ENCODE assay signal across 16 cellular contexts in genomic region chr14:98350213-98350612, GRCh38.
DNase-seq lines count a peak whose midpoint lies in the region; ATAC-seq, FAIRE-seq and TF ChIP-seq lines count a peak whose summit lies in the region.
"Had no signal": no experiment of that assay in that cellular context is flagged by ENCODE, and none has a peak within 500 bp of the region (broad histone marks: within the 10 kb centered on the region; RNA-seq: fewer than 3 reads in every experiment).

No MANE protein-coding gene starts in this region.

- peaks cover 0 to 10% of the 10 kb centered on the region in 2 donors for H3K36me3 Mint-ChIP-seq in activated naive CD4-positive, alpha-beta T cell treated with anti-CD3 and anti-CD28 coated beads, Interleukin-2, amount 50 U/mL, for 72 hours

- TF ChIP-seq EP300 in H1 (IDR thresholded peaks at IDR 0.05; ENCODE audit: borderline replicate concordance in 1 of 2, low read depth in 2 of 2, low read length in 2 of 2) = no peak

- no peaks in the 10 kb centered on the region for H3K23me2 ChIP-seq in H1 (ENCODE audit: low read depth, low read length)

- H2BK20ac ChIP-seq in H1 (ENCODE audit: low read length) = no peak overlapping the region

- H2AK5ac ChIP-seq in H1 (ENCODE audit: low read depth, low read length) = no peak overlapping the region

- no peaks in the 10 kb centered on the region for H3K36me3 ChIP-seq in H1 (ENCODE audit: control insufficient read depth in 2 of 4, insufficient read depth in 4 of 4, low read length in 3 of 4)
- H3K36me3 ChIP-seq: BLaER1, HAP-1 had no signal

- H3K23ac ChIP-seq in H1 (ENCODE audit: insufficient read length) = no peak overlapping the region

- no peak for TF ChIP-seq POLR2A in H1 (IDR thresholded peaks at IDR 0.05; ENCODE audit: control extremely low read depth in 1 of 2, low read depth in 2 of 2, low read length in 2 of 2)

- H3K4me2 ChIP-seq in H1 (ENCODE audit: insufficient read depth in 1 of 2, low read depth in 2 of 2, low read length in 2 of 2) = no peak overlapping the region
- H3K4me2 ChIP-seq: BLaER1 had no signal

- TF ChIP-seq CTCF in H1 (IDR thresholded peaks at IDR 0.05; ENCODE audit: control extremely low read depth in 1 of 3, insufficient read depth in 1 of 3, low read depth in 1 of 3, low read length in 3 of 3) (no peak), foreskin keratinocyte (conservative IDR thresholded peaks at IDR 0.05) (no peak)

- peak overlapping the region; percentile 87; the same call in 1 of the 2 replicates for H2AFZ ChIP-seq in H1 (ENCODE audit: low read length)

- no peak overlapping the region for H2BK12ac ChIP-seq in H1 (ENCODE audit: low read depth, low read length)

- CTCF ChIA-PET in H1 (lab: Charles Lee; ENCODE audit: partially characterized antibody) = interaction anchor here (0.6 to 1.3 kb wide), 4 partner anchors 10 to 363 kb away, joined by 3 to 5 read pairs (median 4); no protein-coding TSS in a partner anchor

- no peak overlapping the region for H3K18ac ChIP-seq in H1 (ENCODE audit: extremely low read depth, low read length)

- H3K79me2 ChIP-seq in H1 (ENCODE audit: control insufficient read depth in 1 of 2, insufficient read depth in 2 of 2, low read length in 2 of 2) = no peaks in the 10 kb centered on the region

- H3K4me3 ChIP-seq in H1 (ENCODE audit: extremely low read depth in 1 of 4, insufficient read depth in 2 of 4, low read depth in 3 of 4, low read length in 4 of 4) = no peak overlapping the region
- H3K4me3 ChIP-seq: BLaER1, HAP-1 had no signal

- peak in 1 of 2 donors; percentile 24 for ATAC-seq in activated naive CD4-positive, alpha-beta T cell treated with anti-CD3 and anti-CD28 coated beads, Interleukin-2, amount 50 U/mL, for 72 hours
- peak; percentile 62 for ATAC-seq in foreskin keratinocyte
- ATAC-seq in GM19463 (IDR thresholded peaks at IDR 0.05; ENCODE audit: unreplicated experiment) = no peak

- DNase-seq in activated naive CD4-positive, alpha-beta T cell treated with anti-CD3 and anti-CD28 coated beads, Interleukin-2, amount 50 U/mL, for 72 hours (ENCODE audit: low spot score in 2 of 2) = no peak
- DNase-seq in activated naive CD4-positive, alpha-beta T cell treated with Interleukin-2 at 50 U/mL for 16 hours = no peak
- no peak for DNase-seq in H1 (ENCODE audit: low read depth in 1 of 2, low spot score in 2 of 2)
- DNase-seq in foreskin keratinocyte = peak in 1 of 2 donors; percentile 11
- DNase-seq in renal cortical epithelial cell (ENCODE audit: low read depth) = peak; percentile 64
- DNase-seq in SK-N-DZ (ENCODE audit: low spot score) = no peak
- no peak for DNase-seq in activated T-cell treated with anti-CD3 and anti-CD28 coated beads for 4 hours
- DNase-seq: 8988T, AML-193, Calu3, DMS 273 treated with DMSO at 0.1 percent for 48 hours, GOT3 had no signal

- no peaks in the 10 kb centered on the region for H4K20me1 ChIP-seq in H1 (replicated peaks in 1 of 2; ENCODE audit: control insufficient read depth in 1 of 2, insufficient read depth in 2 of 2, low read length in 2 of 2)
- H4K20me1 ChIP-seq: BLaER1 had no signal

- no peaks in the 10 kb centered on the region for H3K79me1 ChIP-seq in H1 (ENCODE audit: low read depth, low read length)

- no peak overlapping the region for H3K56ac ChIP-seq in H1 (replicated peaks; ENCODE audit: insufficient read length, low read depth, low read length)

- H2BK15ac ChIP-seq in H1 (ENCODE audit: low read length) = no peak overlapping the region

- H3K27ac ChIP-seq in H1 (ENCODE audit: low read depth, low read length) = no peak overlapping the region
- H3K27ac ChIP-seq in foreskin keratinocyte = no peak overlapping the region
- H3K27ac ChIP-seq: BLaER1 had no signal

- H3K27ac Mint-ChIP-seq in activated naive CD4-positive, alpha-beta T cell treated with anti-CD3 and anti-CD28 coated beads, Interleukin-2, amount 50 U/mL, for 72 hours = peak overlapping the region; percentile 36 to 58

- no peaks in the 10 kb centered on the region for H3K9me3 ChIP-seq in H1 (ENCODE audit: insufficient read depth in 2 of 2, low read depth in 1 of 2, low read length in 1 of 2)
- H3K9me3 ChIP-seq: BLaER1, HAP-1 had no signal

- no peak overlapping the region for H2BK5ac ChIP-seq in H1 (ENCODE audit: low read depth, low read length)

- H2BK120ac ChIP-seq in H1 (replicated peaks; ENCODE audit: low read depth, low read length) = no peak overlapping the region

- H3K9ac ChIP-seq in H1 (replicated peaks in 1 of 4; ENCODE audit: extremely low read depth in 1 of 4, low read depth in 3 of 4, low read length in 3 of 4) = no peak overlapping the region; a peak in 1 of 7 replicates
- H3K9ac ChIP-seq: BLaER1 had no signal

- WGBS in H1 (ENCODE audit: extremely low coverage in 1 of 2, insufficient coverage in 1 of 2, insufficient read length in 1 of 2, insufficient replicate concordance in 2 of 2, low coverage in 1 of 2, low lambda C conversion rate in 2 of 2, missing lambda C conversion rate in 1 of 2), 2 experiments = 76% methylated on average over 2 of the region's 2 CpGs; no CpG with 5 or more reads in 1 of the 2 experiments

- FAIRE-seq in H1 (lab: Jason Lieb, UNC) = no peak
- FAIRE-seq: HTR-8/SVneo had no signal

- H4K91ac ChIP-seq in H1 (replicated peaks; ENCODE audit: insufficient read length, low read length) = no peak overlapping the region

- no peak overlapping the region for H4K8ac ChIP-seq in H1 (ENCODE audit: extremely low read depth, insufficient read depth, low read length)

- H3K4me1 ChIP-seq in H1 (replicated peaks in 1 of 4; ENCODE audit: control insufficient read depth in 3 of 4, insufficient read depth in 4 of 4, low read length in 3 of 4) = peaks cover 0 to 4% (median 0%) of the 10 kb centered on the region in 4 experiments; a peak in 2 of 7 replicates
- H3K4me1 ChIP-seq in foreskin keratinocyte = no peaks in the 10 kb centered on the region
- H3K4me1 ChIP-seq: HAP-1 had no signal

- no peak for TF ChIP-seq RAD21 in H1 (IDR thresholded peaks at IDR 0.05 in 1 of 2, conservative IDR thresholded peaks at IDR 0.05 in 1 of 2; ENCODE audit: low read depth in 2 of 2, low read length in 2 of 2)

- no peak overlapping the region for H4K5ac ChIP-seq in H1 (ENCODE audit: insufficient read length, low read depth, low read length)

- no peak overlapping the region for H3K4ac ChIP-seq in H1 (replicated peaks; ENCODE audit: insufficient read length, low read depth, low read length)

- no peak overlapping the region for H3K14ac ChIP-seq in H1 (ENCODE audit: insufficient read length)

- POLR2A ChIA-PET in H1 (lab: Charles Lee; ENCODE audit: partially characterized antibody) = no interaction called here

- peaks cover 0 to 14% of the 10 kb centered on the region in 2 donors for H3K9me3 Mint-ChIP-seq in activated naive CD4-positive, alpha-beta T cell treated with anti-CD3 and anti-CD28 coated beads, Interleukin-2, amount 50 U/mL, for 72 hours

- no peaks in the 10 kb centered on the region for H3K27me3 ChIP-seq in H1 (replicated peaks in 1 of 4; ENCODE audit: control insufficient read depth in 3 of 4, extremely low read depth in 1 of 4, insufficient read depth in 3 of 4, low read length in 3 of 4)
- H3K27me3 ChIP-seq in foreskin keratinocyte = no peaks in the 10 kb centered on the region
- H3K27me3 ChIP-seq: BLaER1 had no signal

TF ChIP-seq in H1, 55 proteins besides CTCF, POLR2A, EP300 and RAD21:
- TF ChIP-seq PHF8 (conservative IDR thresholded peaks at IDR 0.05; ENCODE audit: low read depth, low read length) (no peak), SRF (IDR thresholded peaks at IDR 0.05; ENCODE audit: low read depth, low read length) (no peak), EZH2 (IDR thresholded peaks at IDR 0.05; ENCODE audit: low read depth, low read length, severe bottlenecking) (no peak), BCL11A (IDR thresholded peaks at IDR 0.05; ENCODE audit: low read depth in 2 of 2, low read length in 2 of 2) (no peak), ASH2L (IDR thresholded peaks at IDR 0.05; ENCODE audit: low read length) (no peak), KDM5A (IDR thresholded peaks at IDR 0.05; ENCODE audit: low read length) (no peak), TAF7 (optimal IDR thresholded peaks at IDR 0.05; ENCODE audit: borderline replicate concordance, low read depth, low read length) (no peak)
